In genomic region chr1:35769759-35770446, GRCh38 we compare ENCODE assay signal across 8 cellular contexts. TPM values are rescaled to one million over a fixed set of nuclear protein-coding genes. Genes with fewer than 3 reads are reported as not detected.
A peak's percentile ranks its signal among the peaks of the same experiment; 100 is the strongest.
DNase-seq lines count a peak whose midpoint lies in the region; ATAC-seq and TF ChIP-seq lines count a peak whose summit lies in the region.

Gene CLSPN, minus strand, starts transcription at chr1:35769978. Its CDS starts 108 bp downstream, at chr1:35769870.

- H3K4me3 Mint-ChIP-seq in activated T-helper 17 cell treated with anti-CD3 and anti-CD28 coated beads, Interleukin-2, amount 50 U/mL, for 72 hours, result peak within 1 kb of the TSS; percentile 93
- H3K4me3 Mint-ChIP-seq in natural killer cell, result peak within 1 kb of the TSS; percentile 99

- peaks cover 10% of the 10 kb centered on the region for H3K36me3 Mint-ChIP-seq in activated T-helper 17 cell treated with anti-CD3 and anti-CD28 coated beads, Interleukin-2, amount 50 U/mL, for 72 hours (ENCODE audit: low read depth)
- no peaks in the 10 kb centered on the region for H3K36me3 Mint-ChIP-seq in natural killer cell

- DNase-seq in Daoy (ENCODE audit: low read depth), result peak; percentile 99
- peak; percentile 89 for DNase-seq in GOT3 (lab: John Stamatoyannopoulos, UW)
- peak; percentile 78 for DNase-seq in LNCaP clone FGC (ENCODE audit: low read depth)
- peak; percentile 100 for DNase-seq in RWPE1 (ENCODE audit: low spot score)
- peak; percentile 94 for DNase-seq in fibroblast of mammary gland (ENCODE audit: low read depth)
- peak; percentile 92 for DNase-seq in natural killer cell
- DNase-seq in stimulated activated naive CD4-positive, alpha-beta T cell treated with Interleukin-2 at 50 U/mL for 16 hours (lab: John Stamatoyannopoulos, UW), result peak; percentile 96

- H3K9me3 Mint-ChIP-seq in activated T-helper 17 cell treated with anti-CD3 and anti-CD28 coated beads, Interleukin-2, amount 50 U/mL, for 72 hours, result no peaks in the 10 kb centered on the region
- no peaks in the 10 kb centered on the region for H3K9me3 Mint-ChIP-seq in natural killer cell

- H3K4me1 Mint-ChIP-seq in activated T-helper 17 cell treated with anti-CD3 and anti-CD28 coated beads, Interleukin-2, amount 50 U/mL, for 72 hours, result no peaks in the 10 kb centered on the region
- peaks cover 5 to 11% of the 10 kb centered on the region in 2 donors for H3K4me1 Mint-ChIP-seq in natural killer cell

- no peaks in the 10 kb centered on the region for H3K27me3 Mint-ChIP-seq in activated T-helper 17 cell treated with anti-CD3 and anti-CD28 coated beads, Interleukin-2, amount 50 U/mL, for 72 hours
- H3K27me3 Mint-ChIP-seq in natural killer cell (ENCODE audit: low read depth in 2 of 2), result no peaks in the 10 kb centered on the region

- H3K27ac ChIP-seq in RWPE1, result peak within 1 kb of the TSS; percentile 91

- peak within 1 kb of the TSS; percentile 80 for H3K27ac Mint-ChIP-seq in activated T-helper 17 cell treated with anti-CD3 and anti-CD28 coated beads, Interleukin-2, amount 50 U/mL, for 72 hours
- H3K27ac Mint-ChIP-seq in natural killer cell, result peak within 1 kb of the TSS; percentile 88 to 93

- POLR2A ChIA-PET in RWPE1 (lab: Yijun Ruan, JAX; ENCODE audit: low non-redundant PET), result interaction anchor here (0.6 to 0.7 kb wide), 2 partner anchors 10 to 11 kb away, joined by 3 to 7 read pairs; no protein-coding TSS in a partner anchor

- peak; percentile 97 for ATAC-seq in activated T-helper 17 cell treated with anti-CD3 and anti-CD28 coated beads, Interleukin-2, amount 50 U/mL, for 72 hours (replicated peaks)
- ATAC-seq in natural killer cell, result peak; percentile 91 to 97 (median 92)

- CTCF ChIA-PET in RWPE1 (lab: Yijun Ruan, JAX), result interaction anchor here (0.7 kb wide), 1 partner anchor 326 kb away, joined by 3 read pairs; no protein-coding TSS in a partner anchor

- TF ChIP-seq CTCF in LNCaP clone FGC (IDR thresholded peaks at IDR 0.05; ENCODE audit: control insufficient read depth, extremely low read depth, insufficient read depth), result no peak
- no peak for TF ChIP-seq CTCF in RWPE1 (conservative IDR thresholded peaks at IDR 0.05; ENCODE audit: low read depth)
- no peak for TF ChIP-seq CTCF in fibroblast of mammary gland (conservative IDR thresholded peaks at IDR 0.05; ENCODE audit: control insufficient read depth, insufficient read depth, low read depth, low read length)
- TF ChIP-seq CTCF in natural killer cell (IDR thresholded peaks at IDR 0.05), result no peak

- intact Hi-C loops in natural killer cell (cut with micrococcal nuclease), result loop anchor here (5.0 kb wide), 2 partner anchors 43 to 983 kb away; no protein-coding TSS in a partner anchor

- H3K4me3 ChIP-seq in LNCaP clone FGC (ENCODE audit: low read depth, low read length), result peak within 1 kb of the TSS; percentile 87
- H3K4me3 ChIP-seq in fibroblast of mammary gland (ENCODE audit: control insufficient read depth, low read depth, low read length), result peak within 1 kb of the TSS; percentile 80

RNA-seq across cellular contexts. Expression of gene CLSPN, which starts in this region (rescaled TPM):
- 35.2 and 44.7 TPM in 2 replicates for total RNA-seq in Daoy (2014; rRNA removed; shearing (Covaris generic))
- total RNA-seq in activated T-helper 17 cell treated with anti-CD3 and anti-CD28 coated beads, Interleukin-2, amount 50 U/mL, for 72 hours, result 10 to 100 TPM; 27.2 to 70.7 TPM
- 1 to 10 TPM; 1.9 to 4.9 (median 2.4) TPM for total RNA-seq in natural killer cell

Comparison
In these comparisons a context has a peak if more than half of its experiments do, and no peak if none do; other contexts are left out.
1. Peak in every context shown above with its lines: DNase-seq, ATAC-seq, H3K4me3 ChIP-seq and H3K27ac ChIP-seq.